Comparison of ENCODE assay signal across 18 cellular contexts in genomic region chr7:74017122-74017521, GRCh38. TPM values are rescaled to one million over a fixed set of nuclear protein-coding genes. Genes with fewer than 3 reads are reported as not detected.
DNase-seq lines count a peak whose midpoint lies in the region; ATAC-seq and TF ChIP-seq lines count a peak whose summit lies in the region.
"Had no signal": no experiment of that assay in that cellular context is flagged by ENCODE, and none has a peak within 500 bp of the region (broad histone marks: within the 10 kb centered on the region; RNA-seq: fewer than 3 reads in every experiment).

No MANE protein-coding gene starts in this region.

- peaks cover 6% of the 10 kb centered on the region for H3K27me3 Mint-ChIP-seq in brain
- H3K27me3 Mint-ChIP-seq in nephron (ENCODE audit: low read depth), result peaks cover 17% of the 10 kb centered on the region
- peaks cover 9% of the 10 kb centered on the region for H3K27me3 Mint-ChIP-seq in type B pancreatic cell
- H3K27me3 Mint-ChIP-seq in T-helper 17 cell, result peaks cover 23% of the 10 kb centered on the region

- H3K36me3 Mint-ChIP-seq in brain, result no peaks in the 10 kb centered on the region
- no peaks in the 10 kb centered on the region for H3K36me3 Mint-ChIP-seq in nephron (ENCODE audit: low read depth)
- no peaks in the 10 kb centered on the region for H3K36me3 Mint-ChIP-seq in type B pancreatic cell
- H3K36me3 Mint-ChIP-seq in T-helper 17 cell (ENCODE audit: low read depth), result no peaks in the 10 kb centered on the region

- H3K4me3 Mint-ChIP-seq in brain (peak overlapping the region in 1 of 5 experiments; percentile 1), nephron (no peak overlapping the region), type B pancreatic cell (peak overlapping the region; percentile 0), T-helper 17 cell (no peak overlapping the region)

- H3K9me3 Mint-ChIP-seq in brain (peaks cover 0 to 6% (median 0%) of the 10 kb centered on the region in 5 experiments), nephron (no peaks in the 10 kb centered on the region), type B pancreatic cell (no peaks in the 10 kb centered on the region)

- no peak for TF ChIP-seq CTCF in brain (conservative IDR thresholded peaks at IDR 0.05)
- TF ChIP-seq CTCF in nephron (IDR thresholded peaks at IDR 0.05; ENCODE audit: unreplicated experiment in 3 of 3), result no peak
- no peak for TF ChIP-seq CTCF in type B pancreatic cell (conservative IDR thresholded peaks at IDR 0.05)

- H3K4me1 Mint-ChIP-seq in brain (peaks cover 50% of the 10 kb centered on the region), nephron (peaks cover 19% of the 10 kb centered on the region), type B pancreatic cell (ENCODE audit: unreplicated experiment) (peaks cover 23% of the 10 kb centered on the region), T-helper 17 cell (peaks cover 2% of the 10 kb centered on the region)

- no peaks in the 10 kb centered on the region for H3K9me3 ChIP-seq in T-helper 17 cell (ENCODE audit: control insufficient read depth, low read length, poor library complexity, severe bottlenecking)

- DNase-seq in NCI-H82 (lab: John Stamatoyannopoulos, UW), result peak; percentile 52
- DNase-seq in NCI-H82 treated with DMSO at 0.1 percent for 48 hours (lab: John Stamatoyannopoulos, UW; ENCODE audit: unreplicated experiment), result no peak
- DNase-seq in type B pancreatic cell (ENCODE audit: extremely low spot score, unreplicated experiment), result no peak
- DNase-seq in T-helper 17 cell, result no peak
- DNase-seq: DMS 273 treated with DMSO at 0.1 percent for 48 hours, DND-41, NCI-H1436, NCI-H2029, NCI-H2171, NCI-H446, NCI-H526 treated with DMSO at 0.1 percent for 48 hours had no signal

- ATAC-seq in HG02938 (IDR thresholded peaks at IDR 0.05; ENCODE audit: unreplicated experiment) (no peak), HG03175 (IDR thresholded peaks at IDR 0.05; ENCODE audit: unreplicated experiment) (no peak), T-helper 17 cell (no peak)
- ATAC-seq: Panc1, Right ventricle myocardium inferior had no signal

- H3K27ac Mint-ChIP-seq in brain (peak overlapping the region in 3 of 5 experiments; percentile 29 to 92 (median 82)), nephron (peak overlapping the region; percentile 44 to 70 (median 67)), type B pancreatic cell (no peak overlapping the region), T-helper 17 cell (no peak overlapping the region)

RNA-seq across cellular contexts. Expression of gene ELN, which starts 10.9 kb away (rescaled TPM):
- polyA plus RNA-seq in brain (ENCODE audit: insufficient read depth, low read depth, low replicate concordance), result 61.1 TPM
- total RNA-seq in type B pancreatic cell (ENCODE audit: low replicate concordance), result 8.8 TPM in 1 of 2 replicates, not detected in the other
- total RNA-seq in T-helper 17 cell, result not detected
- total RNA-seq: H4 had no signal

Comparison
In these comparisons a context has a peak if more than half of its experiments do, and no peak if none do; other contexts are left out.
1. H3K27ac Mint-ChIP-seq: peak in brain (3 of 5) and nephron (3 of 3); none in type B pancreatic cell (single experiment) and T-helper 17 cell (single experiment).